ENCODE assay signal across 1 cellular context in genomic region chrX:155744534-155744933, GRCh38.
TF ChIP-seq lines count a peak whose summit lies in the region.

No MANE protein-coding gene starts in this region.

TF ChIP-seq in H1, 55 proteins besides CTCF, POLR2A, EP300 and RAD21 (continued from another document):
- TF ChIP-seq CHD7 (IDR thresholded peaks at IDR 0.05; ENCODE audit: insufficient replicate concordance, low read length) = no peak
- TF ChIP-seq KDM1A (IDR thresholded peaks at IDR 0.05; ENCODE audit: borderline replicate concordance, low read length) = no peak
- no peak for TF ChIP-seq CBX8 (IDR thresholded peaks at IDR 0.05; ENCODE audit: borderline replicate concordance, low read depth, low read length)
- no peak for TF ChIP-seq TAF1 (IDR thresholded peaks at IDR 0.05; ENCODE audit: low read depth, low read length)
- no peak for TF ChIP-seq E2F6 (IDR thresholded peaks at IDR 0.05)
- no peak for TF ChIP-seq CBX5 (IDR thresholded peaks at IDR 0.05; ENCODE audit: low read depth, low read length)
- no peak for TF ChIP-seq RFX5 (IDR thresholded peaks at IDR 0.05; ENCODE audit: borderline replicate concordance, low read depth, low read length)
- no peak for TF ChIP-seq JUND (IDR thresholded peaks at IDR 0.05; ENCODE audit: low read length)
